ENCODE assay signal across 8 cellular contexts in genomic region chr2:130920417-130921030, GRCh38.
DNase-seq lines count a peak whose midpoint lies in the region; ATAC-seq and TF ChIP-seq lines count a peak whose summit lies in the region.

No MANE protein-coding gene starts in this region.

- no peak overlapping the region for H3K4me3 Mint-ChIP-seq in activated naive CD8-positive, alpha-beta T cell treated with anti-CD3 and anti-CD28 coated beads, Interleukin-2, amount 50 U/mL, for 24 hours

- H3K4me1 Mint-ChIP-seq in activated naive CD8-positive, alpha-beta T cell treated with anti-CD3 and anti-CD28 coated beads, Interleukin-2, amount 50 U/mL, for 24 hours: no peaks in the 10 kb centered on the region

- no peaks in the 10 kb centered on the region for H3F3A ChIP-seq in DOHH2 (ENCODE audit: control insufficient read depth, insufficient read depth)

- H3K4me3 ChIP-seq in DOHH2 (ENCODE audit: low read length) (no peak overlapping the region), heart right ventricle (no peak overlapping the region)

- H3K9me2 ChIP-seq in DOHH2 (replicated peaks; ENCODE audit: control insufficient read depth, low read length): no peaks in the 10 kb centered on the region

- H3K36me3 Mint-ChIP-seq in activated naive CD8-positive, alpha-beta T cell treated with anti-CD3 and anti-CD28 coated beads, Interleukin-2, amount 50 U/mL, for 24 hours (ENCODE audit: low read depth): no peaks in the 10 kb centered on the region

- no peaks in the 10 kb centered on the region for H3K9me3 Mint-ChIP-seq in activated naive CD8-positive, alpha-beta T cell treated with anti-CD3 and anti-CD28 coated beads, Interleukin-2, amount 50 U/mL, for 24 hours

- H3K79me2 ChIP-seq in DOHH2 (ENCODE audit: control insufficient read depth, low read length): no peaks in the 10 kb centered on the region

- H3K27me3 Mint-ChIP-seq in activated naive CD8-positive, alpha-beta T cell treated with anti-CD3 and anti-CD28 coated beads, Interleukin-2, amount 50 U/mL, for 24 hours: peaks cover 8% of the 10 kb centered on the region

- ATAC-seq in SK-N-SH treated with all-trans-retinoic acid at 6 μM for 48 hours (peak; percentile 92), heart right ventricle (peak in 4 of 8 donors; percentile 42 to 60 (median 50)), HG03196 (IDR thresholded peaks at IDR 0.05; ENCODE audit: unreplicated experiment) (no peak), HG03457 (IDR thresholded peaks at IDR 0.05; ENCODE audit: unreplicated experiment) (no peak)
- ATAC-seq in activated naive CD8-positive, alpha-beta T cell treated with anti-CD3 and anti-CD28 coated beads, Interleukin-2, amount 50 U/mL, for 24 hours: no peak

- WGBS in heart right ventricle, 2 donors: 29 to 37% methylated on average over 6 of the region's 6 CpGs

- H3K27ac ChIP-seq in DOHH2 (ENCODE audit: low read depth, low read length) (no peak overlapping the region), heart right ventricle (no peak overlapping the region)

- H3K27ac Mint-ChIP-seq in activated naive CD8-positive, alpha-beta T cell treated with anti-CD3 and anti-CD28 coated beads, Interleukin-2, amount 50 U/mL, for 24 hours: no peak overlapping the region

- H4K20me1 ChIP-seq in DOHH2 (ENCODE audit: control insufficient read depth, insufficient read depth, low read depth, low read length): no peaks in the 10 kb centered on the region

- no peaks in the 10 kb centered on the region for H3K9me3 ChIP-seq in DOHH2 (ENCODE audit: control insufficient read depth, insufficient read depth, low read length)
- no peaks in the 10 kb centered on the region for H3K9me3 ChIP-seq in heart right ventricle

- H3K36me3 ChIP-seq in DOHH2 (ENCODE audit: control insufficient read depth, low read length) (no peaks in the 10 kb centered on the region), heart right ventricle (no peaks in the 10 kb centered on the region)

- no peak overlapping the region for H3K4me2 ChIP-seq in DOHH2 (ENCODE audit: low read length)

- DNase-seq in M059J (ENCODE audit: low read depth): peak; percentile 53
- peak; percentile 68 for DNase-seq in activated naive CD8-positive, alpha-beta T cell treated with anti-CD3 and anti-CD28 coated beads, Interleukin-2, amount 50 U/mL, for 24 hours
- DNase-seq in heart right ventricle: peak; percentile 44 to 46
- peak; percentile 49 for DNase-seq in renal cortical epithelial cell (ENCODE audit: low read depth)

- intact Hi-C loops in heart right ventricle (cut with DNase I): loop anchor here in 9 of 10 donors (1.0 to 10.0 kb wide), 6 partner anchors 122 to 126 kb away; no protein-coding TSS in a partner anchor

- H3K27me3 ChIP-seq in DOHH2 (ENCODE audit: control insufficient read depth, low read length) (no peaks in the 10 kb centered on the region), heart right ventricle (peaks cover 0 to 30% (median 24%) of the 10 kb centered on the region in 7 donors)

- H3K4me1 ChIP-seq in DOHH2 (ENCODE audit: control insufficient read depth, low read length) (no peaks in the 10 kb centered on the region), heart right ventricle (no peaks in the 10 kb centered on the region)

- TF ChIP-seq CTCF in DOHH2 (IDR thresholded peaks at IDR 0.05; ENCODE audit: low read depth, low read length, poor library complexity, severe bottlenecking) (peak; percentile 92), heart right ventricle (IDR thresholded peaks at IDR 0.05) (peak; percentile 55 to 84 (median 76))

TF ChIP-seq in SK-N-SH treated with all-trans-retinoic acid at 6 μM for 48 hours, 23 proteins besides CTCF, POLR2A, EP300 and RAD21:
- no peak for TF ChIP-seq ARNTL (CRISPR knock-in tag; IDR thresholded peaks at IDR 0.05; ENCODE audit: borderline replicate concordance, low read depth)
- TF ChIP-seq, protein P1, sequence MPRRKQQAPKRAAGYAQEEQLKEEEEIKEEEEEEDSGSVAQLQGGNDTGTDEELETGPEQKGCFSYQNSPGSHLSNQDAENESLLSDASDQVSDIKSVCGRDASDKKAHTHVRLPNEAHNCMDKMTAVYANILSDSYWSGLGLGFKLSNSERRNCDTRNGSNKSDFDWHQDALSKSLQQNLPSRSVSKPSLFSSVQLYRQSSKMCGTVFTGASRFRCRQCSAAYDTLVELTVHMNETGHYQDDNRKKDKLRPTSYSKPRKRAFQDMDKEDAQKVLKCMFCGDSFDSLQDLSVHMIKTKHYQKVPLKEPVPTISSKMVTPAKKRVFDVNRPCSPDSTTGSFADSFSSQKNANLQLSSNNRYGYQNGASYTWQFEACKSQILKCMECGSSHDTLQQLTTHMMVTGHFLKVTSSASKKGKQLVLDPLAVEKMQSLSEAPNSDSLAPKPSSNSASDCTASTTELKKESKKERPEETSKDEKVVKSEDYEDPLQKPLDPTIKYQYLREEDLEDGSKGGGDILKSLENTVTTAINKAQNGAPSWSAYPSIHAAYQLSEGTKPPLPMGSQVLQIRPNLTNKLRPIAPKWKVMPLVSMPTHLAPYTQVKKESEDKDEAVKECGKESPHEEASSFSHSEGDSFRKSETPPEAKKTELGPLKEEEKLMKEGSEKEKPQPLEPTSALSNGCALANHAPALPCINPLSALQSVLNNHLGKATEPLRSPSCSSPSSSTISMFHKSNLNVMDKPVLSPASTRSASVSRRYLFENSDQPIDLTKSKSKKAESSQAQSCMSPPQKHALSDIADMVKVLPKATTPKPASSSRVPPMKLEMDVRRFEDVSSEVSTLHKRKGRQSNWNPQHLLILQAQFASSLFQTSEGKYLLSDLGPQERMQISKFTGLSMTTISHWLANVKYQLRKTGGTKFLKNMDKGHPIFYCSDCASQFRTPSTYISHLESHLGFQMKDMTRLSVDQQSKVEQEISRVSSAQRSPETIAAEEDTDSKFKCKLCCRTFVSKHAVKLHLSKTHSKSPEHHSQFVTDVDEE (CRISPR knock-in tag; IDR thresholded peaks at IDR 0.05): no peak
- TF ChIP-seq GLIS3 (CRISPR knock-in tag; IDR thresholded peaks at IDR 0.05): no peak
- TF ChIP-seq POU6F1 (CRISPR knock-in tag; IDR thresholded peaks at IDR 0.05; ENCODE audit: borderline replicate concordance, low read depth): no peak
- no peak for TF ChIP-seq ISL1 (CRISPR knock-in tag; IDR thresholded peaks at IDR 0.05)
- TF ChIP-seq ZNF8 (CRISPR knock-in tag; IDR thresholded peaks at IDR 0.05): no peak
- TF ChIP-seq PPARA (CRISPR knock-in tag; IDR thresholded peaks at IDR 0.05; ENCODE audit: borderline replicate concordance): no peak
- no peak for TF ChIP-seq CSDC2 (CRISPR knock-in tag; IDR thresholded peaks at IDR 0.05)
- TF ChIP-seq BACH2 (CRISPR knock-in tag; IDR thresholded peaks at IDR 0.05; ENCODE audit: borderline replicate concordance): no peak
- TF ChIP-seq OSR1 (CRISPR knock-in tag; IDR thresholded peaks at IDR 0.05): no peak
